Comparison of ENCODE assay signal across 9 cellular contexts in genomic region chr5:143229896-143230675, GRCh38.
DNase-seq lines count a peak whose midpoint lies in the region; ATAC-seq and TF ChIP-seq lines count a peak whose summit lies in the region.
"Had no signal": no experiment of that assay in that cellular context is flagged by ENCODE, and none has a peak within 500 bp of the region (broad histone marks: within the 10 kb centered on the region; RNA-seq: fewer than 3 reads in every experiment).

No MANE protein-coding gene starts in this region.

- TF ChIP-seq CTCF in GM10248 (IDR thresholded peaks at IDR 0.05; ENCODE audit: control extremely low read depth, extremely low read depth, low read depth, missing control alignments) (no peak), spleen (IDR thresholded peaks at IDR 0.05 in 8 of 11, conservative IDR thresholded peaks at IDR 0.05 in 3 of 11) (no peak)

- DNase-seq in GM10248 (ENCODE audit: extremely low spot score) (peak; percentile 82), left colon (no peak), spleen (no peak), epidermal melanocyte (ENCODE audit: insufficient read length, low spot score) (no peak), COR-L47 (lab: John Stamatoyannopoulos, UW) (no peak)
- peak; percentile 75 for DNase-seq in activated CD8-positive, alpha-beta T cell treated with anti-CD3 and anti-CD28 coated beads, Interleukin-2, amount 10 ng/mL, durations not matched to agents 7 days and 5 days

- no peaks in the 10 kb centered on the region for H3K9me3 Mint-ChIP-seq in activated CD8-positive, alpha-beta T cell treated with anti-CD3 and anti-CD28 coated beads, Interleukin-2, amount 10 ng/mL, durations not matched to agents 7 days and 5 days (ENCODE audit: insufficient read depth)

- H3K4me3 Mint-ChIP-seq in activated CD8-positive, alpha-beta T cell treated with anti-CD3 and anti-CD28 coated beads, Interleukin-2, amount 10 ng/mL, durations not matched to agents 7 days and 5 days, result peak overlapping the region; percentile 64

- CTCF ChIA-PET in GM10248 (lab: Yijun Ruan, JAX), result interaction anchor here (1.1 to 2.8 kb wide), 8 partner anchors 11 to 738 kb away, joined by 3 to 17 read pairs (median 4); no protein-coding TSS in a partner anchor
- CTCF ChIA-PET in activated CD8-positive, alpha-beta T cell treated with anti-CD3 and anti-CD28 coated beads, Interleukin-2, amount 10 ng/mL, durations not matched to agents 7 days and 5 days (lab: Charles Lee), result interaction anchor here (0.9 to 3.5 kb wide), 6 partner anchors 8 to 227 kb away, joined by 3 to 19 read pairs (median 5); partner anchors contain the start of gene NR3C1

- WGBS in spleen, 5 donors, result 41 to 50% (median 49%) methylated on average over 7 to 10 of the region's 10 CpGs

- H3K27ac ChIP-seq in spleen, result peak overlapping the region in 3 of 8 donors; percentile 22 to 63 (median 35)
- H3K27ac ChIP-seq: SK-N-MC had no signal

- no peaks in the 10 kb centered on the region for H3K27me3 ChIP-seq in spleen (replicated peaks in 1 of 7)

- peak overlapping the region; percentile 93 for H3K27ac Mint-ChIP-seq in activated CD8-positive, alpha-beta T cell treated with anti-CD3 and anti-CD28 coated beads, Interleukin-2, amount 10 ng/mL, durations not matched to agents 7 days and 5 days

- H3K36me3 Mint-ChIP-seq in activated CD8-positive, alpha-beta T cell treated with anti-CD3 and anti-CD28 coated beads, Interleukin-2, amount 10 ng/mL, durations not matched to agents 7 days and 5 days (ENCODE audit: low read depth), result peaks cover 3% of the 10 kb centered on the region

- ATAC-seq in GM19438 (IDR thresholded peaks at IDR 0.05; ENCODE audit: low read depth, unreplicated experiment), result peak; percentile 80
- ATAC-seq in HG03432 (IDR thresholded peaks at IDR 0.05; ENCODE audit: unreplicated experiment), result peak; percentile 91
- ATAC-seq in activated CD8-positive, alpha-beta T cell treated with anti-CD3 and anti-CD28 coated beads, Interleukin-2, amount 10 ng/mL, durations not matched to agents 7 days and 5 days, result peak; percentile 88
- ATAC-seq in left colon, result peak; percentile 17

- TF ChIP-seq POLR2A in spleen (IDR thresholded peaks at IDR 0.05), result no peak

- POLR2A ChIA-PET in GM10248 (lab: Yijun Ruan, JAX), result interaction anchor here (1.3 kb wide), 1 partner anchor 10 kb away, joined by 4 read pairs; no protein-coding TSS in a partner anchor
- POLR2A ChIA-PET in activated CD8-positive, alpha-beta T cell treated with anti-CD3 and anti-CD28 coated beads, Interleukin-2, amount 10 ng/mL, durations not matched to agents 7 days and 5 days (lab: Charles Lee), result interaction anchor here (1.4 to 1.8 kb wide), 4 partner anchors 8 to 228 kb away, joined by 4 to 6 read pairs (median 6); partner anchors contain the start of gene NR3C1

- no peaks in the 10 kb centered on the region for H3K9me3 ChIP-seq in spleen

- peaks cover 0 to 31% (median 12%) of the 10 kb centered on the region in 6 donors for H3K4me1 ChIP-seq in spleen

- peaks cover 27% of the 10 kb centered on the region for H3K4me1 Mint-ChIP-seq in activated CD8-positive, alpha-beta T cell treated with anti-CD3 and anti-CD28 coated beads, Interleukin-2, amount 10 ng/mL, durations not matched to agents 7 days and 5 days (ENCODE audit: low read depth)

- intact Hi-C loops in left colon (cut with DNase I, micrococcal nuclease) (no loop called here), spleen (cut with DNase I; ENCODE audit: low total_unique reads) (no loop called here)

- H3K27me3 Mint-ChIP-seq in activated CD8-positive, alpha-beta T cell treated with anti-CD3 and anti-CD28 coated beads, Interleukin-2, amount 10 ng/mL, durations not matched to agents 7 days and 5 days (ENCODE audit: low read depth), result no peaks in the 10 kb centered on the region

- peaks cover 0 to 5% (median 0%) of the 10 kb centered on the region in 6 donors for H3K36me3 ChIP-seq in spleen

- no peak overlapping the region for H3K4me3 ChIP-seq in spleen
- H3K4me3 ChIP-seq: SK-N-MC had no signal

Comparison
In these comparisons a context has a peak if more than half of its experiments do, and no peak if none do; other contexts are left out.
1. DNase-seq: peak in GM10248 (single experiment) and activated CD8-positive, alpha-beta T cell treated with anti-CD3 and anti-CD28 coated beads, Interleukin-2, amount 10 ng/mL, durations not matched to agents 7 days and 5 days (single experiment); none in left colon (0 of 2), spleen (single experiment), epidermal melanocyte (single experiment) and COR-L47 (single experiment).
2. ATAC-seq: peak in every context shown above with its lines; median percentile 91 in HG03432; 88 in activated CD8-positive, alpha-beta T cell treated with anti-CD3 and anti-CD28 coated beads, Interleukin-2, amount 10 ng/mL, durations not matched to agents 7 days and 5 days; 80 in GM19438; 17 in left colon.